8 cellular contexts compared by ENCODE assay signal in genomic region chr20:36065427-36065998, GRCh38.
DNase-seq lines count a peak whose midpoint lies in the region; ATAC-seq, FAIRE-seq and TF ChIP-seq lines count a peak whose summit lies in the region.

No MANE protein-coding gene starts in this region.

- H3K4me1 Mint-ChIP-seq in T-helper 1 cell treated with Interleukin-12 subunit alpha and Interleukin-12 subunit beta and Interleukin-4 antibody, amounts not matched to agents 30 μg/mL and 1 μg/mL, for 36 hours (ENCODE audit: low read depth) = peaks cover 3% of the 10 kb centered on the region

- H3K9ac ChIP-seq in GM12878 (ENCODE audit: control insufficient read depth, insufficient read depth, low read length) = no peak overlapping the region
- peak overlapping the region in 1 of 2 donors; percentile 64 for H3K9ac ChIP-seq in liver (ENCODE audit: low read depth in 1 of 2, low read length in 2 of 2)

- H3K4me3 ChIP-seq in GM12878 (peak overlapping the region; percentile 76), liver (ENCODE audit: low read depth in 1 of 3, low read length in 3 of 3) (peak overlapping the region in 2 of 3 donors; percentile 56 to 57)

- peak overlapping the region; percentile 98 for H2AFZ ChIP-seq in GM12878 (ENCODE audit: control insufficient read depth, low read depth, low read length)

- H3K27ac ChIP-seq in GM12878 (ENCODE audit: control insufficient read depth, insufficient read depth) (no peak overlapping the region), liver (ENCODE audit: low read depth in 1 of 2, low read length in 2 of 2) (peak overlapping the region; percentile 91 to 93), substantia nigra (ENCODE audit: low read depth, low read length, poor library complexity, severe bottlenecking) (peak overlapping the region; percentile 75)

- H3K9me3 ChIP-seq in GM12878 (replicated peaks; ENCODE audit: control insufficient read depth, insufficient read depth, low read length) (no peaks in the 10 kb centered on the region), liver (ENCODE audit: control insufficient read depth in 4 of 4, low read length in 3 of 4) (no peaks in the 10 kb centered on the region)

- no TSS peak for BruUV-seq in GM12878 (replicated peaks; lab: Mats Ljungman, UMichigan)

- H3K27me3 ChIP-seq in GM12878 (replicated peaks in 1 of 2; ENCODE audit: control insufficient read depth in 2 of 2, insufficient read depth in 2 of 2, low read length in 1 of 2) (no peaks in the 10 kb centered on the region; a peak in 1 of 4 replicates), liver (ENCODE audit: control insufficient read depth in 4 of 4, insufficient read depth in 4 of 4, low read length in 3 of 4) (no peaks in the 10 kb centered on the region)

- TF ChIP-seq CTCF in GM12878 (IDR thresholded peaks at IDR 0.05 in 2 of 3, conservative IDR thresholded peaks at IDR 0.05 in 1 of 3; ENCODE audit: control insufficient read depth in 2 of 3, extremely low read depth in 1 of 3, insufficient read depth in 1 of 3, low read depth in 3 of 3, low read length in 3 of 3) = no peak
- TF ChIP-seq CTCF in liver (IDR thresholded peaks at IDR 0.05; ENCODE audit: low read depth, low read length, missing input control) = no peak

- 51% methylated on average over 20 of the region's 24 CpGs for WGBS in GM12878 (ENCODE audit: insufficient coverage, insufficient replicate concordance, low lambda C conversion rate, missing lambda C conversion rate)
- WGBS in liver = 71% methylated on average over 24 of the region's 24 CpGs

- no peaks in the 10 kb centered on the region for H3K36me3 Mint-ChIP-seq in T-helper 1 cell treated with Interleukin-12 subunit alpha and Interleukin-12 subunit beta and Interleukin-4 antibody, amounts not matched to agents 30 μg/mL and 1 μg/mL, for 36 hours (ENCODE audit: low read depth)

- ATAC-seq in GM12878 (no peak), GM19035 (IDR thresholded peaks at IDR 0.05; ENCODE audit: unreplicated experiment) (no peak)

- H3K27ac Mint-ChIP-seq in T-helper 1 cell treated with Interleukin-12 subunit alpha and Interleukin-12 subunit beta and Interleukin-4 antibody, amounts not matched to agents 30 μg/mL and 1 μg/mL, for 36 hours = no peak overlapping the region

- H3K36me3 ChIP-seq in GM12878 (ENCODE audit: control insufficient read depth in 2 of 2, insufficient read depth in 2 of 2, low read length in 1 of 2) (no peaks in the 10 kb centered on the region), liver (ENCODE audit: control insufficient read depth in 4 of 4, insufficient read depth in 3 of 4, low read depth in 1 of 4, low read length in 3 of 4) (no peaks in the 10 kb centered on the region)

- H3K4me2 ChIP-seq in GM12878 (ENCODE audit: control insufficient read depth, insufficient read depth) = peak overlapping the region; percentile 99

- FAIRE-seq in GM12878 (lab: Jason Lieb, UNC) = no peak

- no peaks in the 10 kb centered on the region for H3K79me2 ChIP-seq in GM12878 (ENCODE audit: control insufficient read depth, insufficient read depth, low read length)

- H3K4me1 ChIP-seq in GM12878 (ENCODE audit: control insufficient read depth, insufficient read depth, low read length) (peaks cover 4% of the 10 kb centered on the region; the same call in 1 of the 2 replicates), liver (ENCODE audit: control insufficient read depth in 4 of 4, insufficient read depth in 4 of 4, low read length in 3 of 4) (peaks cover 0 to 11% (median 5%) of the 10 kb centered on the region in 4 donors)

- RAD21 ChIA-PET in GM12878 (lab: Charles Lee; ENCODE audit: unreplicated experiment) = interaction anchor here (0.8 to 1.3 kb wide), 3 partner anchors 73 to 112 kb away, joined by 3 to 7 read pairs (median 4); no protein-coding TSS in a partner anchor

- H3K9me3 Mint-ChIP-seq in T-helper 1 cell treated with Interleukin-12 subunit alpha and Interleukin-12 subunit beta and Interleukin-4 antibody, amounts not matched to agents 30 μg/mL and 1 μg/mL, for 36 hours = peaks cover 4% of the 10 kb centered on the region

- H3K27me3 Mint-ChIP-seq in T-helper 1 cell treated with Interleukin-12 subunit alpha and Interleukin-12 subunit beta and Interleukin-4 antibody, amounts not matched to agents 30 μg/mL and 1 μg/mL, for 36 hours (ENCODE audit: low read depth) = peaks cover 34% of the 10 kb centered on the region

- POLR2A ChIA-PET in GM12878 (lab: Charles Lee) = interaction anchor here (0.9 to 1.1 kb wide), 3 partner anchors 14 to 65 kb away, joined by 3 read pairs; no protein-coding TSS in a partner anchor

- CTCF ChIA-PET in GM12878 (lab: Yijun Ruan, JAX) = interaction anchor here (0.6 to 1.8 kb wide), 4 partner anchors 18 to 77 kb away, joined by 3 to 9 read pairs (median 6); no protein-coding TSS in a partner anchor

- intact Hi-C loops in GM12878 (cut with micrococcal nuclease; ENCODE audit: unreplicated experiment) = no loop called here

- SMC1A ChIA-PET in GM12878 (lab: Charles Lee; ENCODE audit: uncharacterized antibody, unreplicated experiment) = interaction anchor here (1.2 kb wide), 1 partner anchor 20 kb away, joined by 4 read pairs; no protein-coding TSS in a partner anchor

- no peak for TF ChIP-seq EP300 in GM12878 (IDR thresholded peaks at IDR 0.05; ENCODE audit: borderline replicate concordance in 1 of 2, control insufficient read depth in 1 of 2, low read depth in 2 of 2, low read length in 2 of 2)

- H4K20me1 ChIP-seq in GM12878 (ENCODE audit: control insufficient read depth, insufficient read depth) = no peaks in the 10 kb centered on the region

- TF ChIP-seq RAD21 in GM12878 (IDR thresholded peaks at IDR 0.05; ENCODE audit: insufficient read depth, low read depth, low read length) = no peak
- TF ChIP-seq RAD21 in liver (IDR thresholded peaks at IDR 0.05) = no peak

- in situ Hi-C loops in GM12878 (cut with MboI) = no loop called here

- peak overlapping the region; percentile 82 for H3K4me3 Mint-ChIP-seq in T-helper 1 cell treated with Interleukin-12 subunit alpha and Interleukin-12 subunit beta and Interleukin-4 antibody, amounts not matched to agents 30 μg/mL and 1 μg/mL, for 36 hours

- no peak for DNase-seq in T-helper 1 cell
- no peak for DNase-seq in GM12878 (ENCODE audit: low read depth, low spot score)
- DNase-seq in substantia nigra (lab: John Stamatoyannopoulos, UW) = peak in 1 of 49 donors; percentile 5
- DNase-seq in glomerular visceral epithelial cell (ENCODE audit: extremely low spot score) = no peak
- DNase-seq in NCI-H2227 (lab: John Stamatoyannopoulos, UW; ENCODE audit: unreplicated experiment) = no peak

- no peak for TF ChIP-seq POLR2A in GM12878 (IDR thresholded peaks at IDR 0.05; ENCODE audit: low read depth, low read length)

TF ChIP-seq in GM12878, 131 proteins besides CTCF, POLR2A, EP300 and RAD21 (continues in another document):
- TF ChIP-seq NFXL1 (IDR thresholded peaks at IDR 0.05; ENCODE audit: borderline replicate concordance) (no peak), MTA3 (IDR thresholded peaks at IDR 0.05; ENCODE audit: borderline replicate concordance, low read length) (no peak), ZBTB33 (IDR thresholded peaks at IDR 0.05) (no peak)

TF ChIP-seq in liver, 16 proteins besides CTCF, POLR2A, EP300 and RAD21 (continues in another document):
- TF ChIP-seq, protein P1, sequence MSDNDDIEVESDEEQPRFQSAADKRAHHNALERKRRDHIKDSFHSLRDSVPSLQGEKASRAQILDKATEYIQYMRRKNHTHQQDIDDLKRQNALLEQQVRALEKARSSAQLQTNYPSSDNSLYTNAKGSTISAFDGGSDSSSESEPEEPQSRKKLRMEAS (IDR thresholded peaks at IDR 0.05) = no peak
- no peak for TF ChIP-seq SP1 (IDR thresholded peaks at IDR 0.05)
- TF ChIP-seq NR2F2 (IDR thresholded peaks at IDR 0.05) = no peak
- TF ChIP-seq RXRA (IDR thresholded peaks at IDR 0.05) = no peak
- TF ChIP-seq EGR1 (IDR thresholded peaks at IDR 0.05; ENCODE audit: low read depth in 2 of 2) = no peak
- no peak for TF ChIP-seq GABPA (IDR thresholded peaks at IDR 0.05 in 1 of 2, conservative IDR thresholded peaks at IDR 0.05 in 1 of 2)
- no peak for TF ChIP-seq YY1 (IDR thresholded peaks at IDR 0.05)
- TF ChIP-seq HNF4A (conservative IDR thresholded peaks at IDR 0.05) = no peak
- no peak for TF ChIP-seq FOXA1 (IDR thresholded peaks at IDR 0.05)
- no peak for TF ChIP-seq HNF4G (IDR thresholded peaks at IDR 0.05)
- no peak for TF ChIP-seq JUND (IDR thresholded peaks at IDR 0.05)
- TF ChIP-seq FOXA2 (IDR thresholded peaks at IDR 0.05) = no peak
- TF ChIP-seq TAF1 (conservative IDR thresholded peaks at IDR 0.05) = no peak
- TF ChIP-seq REST (IDR thresholded peaks at IDR 0.05) = no peak
